21 cellular contexts compared by ENCODE assay signal in genomic region chr13:98599502-98600328, GRCh38. TPM values are rescaled to one million over a fixed set of nuclear protein-coding genes. Genes with fewer than 3 reads are reported as not detected.
A peak's percentile ranks its signal among the peaks of the same experiment; 100 is the strongest.
DNase-seq lines count a peak whose midpoint lies in the region; ATAC-seq and TF ChIP-seq lines count a peak whose summit lies in the region.
"Had no signal": no experiment of that assay in that cellular context is flagged by ENCODE, and none has a peak within 500 bp of the region (broad histone marks: within the 10 kb centered on the region; RNA-seq: fewer than 3 reads in every experiment).

No MANE protein-coding gene starts in this region.

- TF ChIP-seq POLR2A in upper lobe of left lung (IDR thresholded peaks at IDR 0.05) = no peak

- H3K9me3 ChIP-seq in upper lobe of left lung = no peaks in the 10 kb centered on the region
- H3K9me3 ChIP-seq in lower lobe of right lung = no peaks in the 10 kb centered on the region
- H3K9me3 ChIP-seq: adrenal gland, BE2C, MG63, mucosa of descending colon, tibial artery had no signal

- ATAC-seq in upper lobe of left lung (ENCODE audit: low FRiP score in 2 of 2) (no peak), lower lobe of right lung (no peak)
- no peak for ATAC-seq in stimulated activated naive CD8-positive, alpha-beta T cell treated with anti-CD3 and anti-CD28 coated beads, Interleukin-15, Interleukin-2, amounts not matched to agents 100 U/mL and 50 U/mL, for 24 hours
- ATAC-seq: mucosa of descending colon, T-cell had no signal

- intact Hi-C loops in lower lobe of right lung (cut with DNase I) = no loop called here

- DNase-seq in GM03348 (ENCODE audit: low spot score) (peak; percentile 64), astrocyte of the hippocampus (ENCODE audit: low read depth, low spot score) (peak; percentile 70), islet precursor cell (peak; percentile 76), renal cortical epithelial cell (ENCODE audit: low read depth) (peak; percentile 22), upper lobe of left lung (no peak), lower lobe of right lung (no peak)
- no peak for DNase-seq in stimulated activated naive CD8-positive, alpha-beta T cell treated with anti-CD3 and anti-CD28 coated beads, Interleukin-15, Interleukin-2, amounts not matched to agents 100 U/mL and 50 U/mL, for 24 hours
- DNase-seq: activated CD4-positive, alpha-beta T cell treated with anti-CD3 and anti-CD28 coated beads, Interleukin-2, amount 10 ng/mL, durations not matched to agents 24 days and 14 days; activated effector memory CD4-positive, alpha-beta T cell treated with Interleukin-2 at 50 U/mL for 16 hours; adrenal gland; BE2C; DMS79 treated with DMSO at 0.1 percent for 48 hours; HCEC 1CT; MG63; mucosa of descending colon; NCI-H2171 treated with DMSO at 0.1 percent for 48 hours; NCI-H69; stimulated activated CD4-positive, alpha-beta T cell treated with anti-CD3 and anti-CD28 coated beads, Interleukin-4, amount 100 ng/mL, for 1 hour; T-cell; tibial artery had no signal

- H3K4me1 ChIP-seq in upper lobe of left lung (no peaks in the 10 kb centered on the region), lower lobe of right lung (no peaks in the 10 kb centered on the region)
- H3K4me1 ChIP-seq: adrenal gland, BE2C, tibial artery had no signal

- H3K27me3 ChIP-seq in upper lobe of left lung (no peaks in the 10 kb centered on the region), lower lobe of right lung (ENCODE audit: low read depth) (no peaks in the 10 kb centered on the region)
- H3K27me3 ChIP-seq: adrenal gland, BE2C, MG63, tibial artery had no signal

- no peak overlapping the region for H3K4me3 ChIP-seq in upper lobe of left lung
- no peak overlapping the region for H3K4me3 ChIP-seq in lower lobe of right lung
- H3K4me3 ChIP-seq: adrenal gland, MG63, mucosa of descending colon, tibial artery had no signal

- TF ChIP-seq CTCF in upper lobe of left lung (IDR thresholded peaks at IDR 0.05) = no peak
- TF ChIP-seq CTCF in lower lobe of right lung (IDR thresholded peaks at IDR 0.05) = no peak

- no peaks in the 10 kb centered on the region for H3K36me3 ChIP-seq in upper lobe of left lung
- H3K36me3 ChIP-seq in lower lobe of right lung = no peaks in the 10 kb centered on the region
- H3K36me3 ChIP-seq: adrenal gland, BE2C, MG63, tibial artery had no signal

- WGBS in upper lobe of left lung, 2 donors = 62 to 68% methylated on average over 2 of the region's 2 CpGs

- TF ChIP-seq EP300 in upper lobe of left lung (IDR thresholded peaks at IDR 0.05) = no peak

- H3K27ac ChIP-seq in upper lobe of left lung (no peak overlapping the region), lower lobe of right lung (no peak overlapping the region)
- H3K27ac ChIP-seq: adrenal gland, HL-60, tibial artery had no signal

RNA-seq across cellular contexts. Expression of gene STK24, which starts 22.8 kb away (rescaled TPM):
- total RNA-seq in renal cortical epithelial cell = 82.0 and 86.3 TPM in 2 replicates
- total RNA-seq in upper lobe of left lung = 10 to 100 TPM; 51.3 to 89.8 (median 78.6) TPM
- 94.5 TPM for total RNA-seq in lower lobe of right lung

Comparison
In these comparisons a context has a peak if more than half of its experiments do, and no peak if none do; other contexts are left out.
1. DNase-seq: peak in GM03348 (single experiment), astrocyte of the hippocampus (single experiment), islet precursor cell (single experiment) and renal cortical epithelial cell (single experiment); none in upper lobe of left lung (0 of 2), lower lobe of right lung (single experiment) and stimulated activated naive CD8-positive, alpha-beta T cell treated with anti-CD3 and anti-CD28 coated beads, Interleukin-15, Interleukin-2, amounts not matched to agents 100 U/mL and 50 U/mL, for 24 hours (single experiment).